ENCODE assay signal across 8 cellular contexts in the genomic region with DNA sequence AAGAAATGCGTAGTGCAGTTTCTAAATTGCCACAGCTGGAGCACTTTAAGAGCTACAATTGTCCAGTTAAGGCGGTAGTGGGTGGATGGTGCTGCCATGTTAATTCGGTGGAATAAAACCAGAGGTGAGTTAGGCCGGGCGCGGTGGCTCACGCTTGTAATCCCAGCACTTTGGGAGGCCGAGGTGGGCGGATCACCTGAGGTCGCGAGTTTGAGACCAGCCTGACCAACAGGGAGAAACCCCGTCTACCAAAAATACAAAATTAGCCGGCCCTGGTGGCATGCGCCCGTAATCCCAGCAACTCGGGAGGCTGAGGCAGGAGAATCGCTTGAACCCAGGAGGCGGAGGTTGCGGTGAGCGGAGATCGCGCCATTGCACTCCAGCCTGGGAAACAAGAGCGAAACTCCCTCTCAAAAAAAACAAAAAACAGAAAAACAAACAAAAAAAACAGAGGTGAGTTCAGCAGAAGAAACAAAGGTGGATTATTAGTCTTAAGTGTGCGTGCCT. TPM values are rescaled to one million over a fixed set of nuclear protein-coding genes. Genes with fewer than 3 reads are reported as not detected.
DNase-seq lines count a peak whose midpoint lies in the region; TF ChIP-seq lines count a peak whose summit lies in the region.
"Not testable (repeated sequence)": the region's sequence is repeated elsewhere in the genome, so short reads cannot be mapped to it uniquely, and the experiment has no call there.

No MANE protein-coding gene starts in this region.

- H3K27ac ChIP-seq in C4-2B (peak overlapping the region; percentile 94), WERI-Rb-1 (peak overlapping the region; percentile 92), esophagus (ENCODE audit: low read depth in 2 of 2, low read length in 1 of 2) (peak overlapping the region; percentile 31 to 81), substantia nigra (ENCODE audit: low read depth, low read length, poor library complexity, severe bottlenecking) (peak overlapping the region; percentile 77)

- WGBS in esophagus, 2 donors: 87 to 89% methylated on average over 24 of the region's 24 CpGs

- TF ChIP-seq CTCF in C4-2B (conservative IDR thresholded peaks at IDR 0.05); WERI-Rb-1 (IDR thresholded peaks at IDR 0.05; ENCODE audit: low read depth, low read length); astrocyte of the spinal cord (IDR thresholded peaks at IDR 0.05; ENCODE audit: low read depth, low read length); kidney epithelial cell (IDR thresholded peaks at IDR 0.05; ENCODE audit: insufficient read depth, low read length, poor library complexity, severe bottlenecking): not testable (repeated sequence)

- not testable (repeated sequence) for TF ChIP-seq EP300 in Ishikawa (IDR thresholded peaks at IDR 0.05; ENCODE audit: borderline replicate concordance)

- H3K4me1 ChIP-seq in esophagus (ENCODE audit: control insufficient read depth in 2 of 2, insufficient read depth in 2 of 2, low read length in 1 of 2): not testable (repeated sequence)
- H3K4me1 ChIP-seq in neuron (ENCODE audit: insufficient read depth, low read length): peaks cover 14% of the 10 kb centered on the region

- not testable (repeated sequence) for H3K9me3 ChIP-seq in WERI-Rb-1 (ENCODE audit: severe bottlenecking); esophagus (ENCODE audit: control insufficient read depth in 2 of 2, insufficient read depth in 1 of 2, low read depth in 1 of 2, low read length in 1 of 2); neuron (ENCODE audit: low read length)

- peaks cover 30% of the 10 kb centered on the region for H3K36me3 ChIP-seq in WERI-Rb-1
- not testable (repeated sequence) for H3K36me3 ChIP-seq in esophagus (ENCODE audit: control insufficient read depth in 2 of 2, insufficient read depth in 2 of 2, low read length in 1 of 2); kidney epithelial cell (ENCODE audit: control insufficient read depth, insufficient read depth, low read length)
- peaks cover 13% of the 10 kb centered on the region for H3K36me3 ChIP-seq in neuron (ENCODE audit: insufficient read depth, low read length)

- in situ Hi-C loops in astrocyte of the spinal cord (cut with HindIII; ENCODE audit: low sequenced_read_pairs): not testable (repeated sequence)

- TF ChIP-seq RAD21 in Ishikawa (IDR thresholded peaks at IDR 0.05; ENCODE audit: low read depth): not testable (repeated sequence)

- not testable (repeated sequence) for DNase-seq in WERI-Rb-1; astrocyte of the spinal cord (ENCODE audit: low read depth, low spot score); kidney epithelial cell (ENCODE audit: low read depth)
- peak in 1 of 49 donors; percentile 2 for DNase-seq in substantia nigra (lab: John Stamatoyannopoulos, UW)

- H3K4me3 ChIP-seq in WERI-Rb-1 (ENCODE audit: low read depth, low read length): peak overlapping the region; percentile 94
- H3K4me3 ChIP-seq in astrocyte of the spinal cord (ENCODE audit: low read depth, low read length): peak overlapping the region; percentile 94
- H3K4me3 ChIP-seq in esophagus (ENCODE audit: low read depth in 1 of 2, low read length in 2 of 2): peak overlapping the region; percentile 96 to 97
- peak overlapping the region; percentile 98 for H3K4me3 ChIP-seq in kidney epithelial cell (ENCODE audit: low read depth, low read length)
- peak overlapping the region; percentile 81 for H3K4me3 ChIP-seq in neuron (ENCODE audit: low read length)

- H3K27me3 ChIP-seq in WERI-Rb-1 (ENCODE audit: insufficient read depth, low read depth, severe bottlenecking); esophagus (ENCODE audit: control insufficient read depth in 1 of 2, insufficient read depth in 2 of 2, low read length in 2 of 2); kidney epithelial cell (ENCODE audit: control insufficient read depth, insufficient read depth, low read length); neuron (ENCODE audit: insufficient read depth, low read length): not testable (repeated sequence)

- H2AFZ ChIP-seq in neuron (ENCODE audit: low read depth, low read length): peak overlapping the region; percentile 81

TF ChIP-seq in Ishikawa, 13 proteins besides CTCF, POLR2A, EP300 and RAD21:
- 0 out of 2 replicates have a peak, but pooled peaks have one; percentile 13 for TF ChIP-seq TCF12 (IDR thresholded peaks at IDR 0.05; ENCODE audit: low read depth)

RNA-seq across cellular contexts. Expression of a gene that starts 0.5 kb away (rescaled TPM):
- polyA plus RNA-seq in esophagus: 1 to 10 TPM; 7.4 to 9.0 TPM
- total RNA-seq in kidney epithelial cell: 22.1 and 26.2 TPM in 2 replicates
